Comparison of ENCODE assay signal across 28 cellular contexts in genomic region chr5:127899214-127899610, GRCh38.
A peak's percentile ranks its signal among the peaks of the same experiment; 100 is the strongest.
DNase-seq lines count a peak whose midpoint lies in the region; ATAC-seq and TF ChIP-seq lines count a peak whose summit lies in the region.
"Had no signal": no experiment of that assay in that cellular context is flagged by ENCODE, and none has a peak within 500 bp of the region (broad histone marks: within the 10 kb centered on the region; RNA-seq: fewer than 3 reads in every experiment).

No MANE protein-coding gene starts in this region.

- H3K4me3 ChIP-seq in foreskin fibroblast (ENCODE audit: low read depth in 1 of 2, low read length in 2 of 2) (no peak overlapping the region), lower leg skin (ENCODE audit: low read depth, poor library complexity, severe bottlenecking) (no peak overlapping the region)
- H3K4me3 ChIP-seq: hepatocyte, psoas muscle, SK-N-MC, transverse colon had no signal

- peak overlapping the region; percentile 31 for H3K27ac ChIP-seq in VCaP
- H3K27ac ChIP-seq: epithelial cell of prostate, hepatocyte, psoas muscle, SK-N-MC, transverse colon had no signal

- no peaks in the 10 kb centered on the region for H3K36me3 Mint-ChIP-seq in activated naive CD8-positive, alpha-beta T cell treated with anti-CD3 and anti-CD28 coated beads, Interleukin-2, amount 50 U/mL, for 24 hours (ENCODE audit: low read depth)
- no peaks in the 10 kb centered on the region for H3K36me3 Mint-ChIP-seq in activated naive CD8-positive, alpha-beta T cell treated with anti-CD3 and anti-CD28 coated beads for 36 hours
- H3K36me3 Mint-ChIP-seq: naive B cell had no signal

- peaks cover 10% of the 10 kb centered on the region for H3K4me1 Mint-ChIP-seq in activated naive CD8-positive, alpha-beta T cell treated with anti-CD3 and anti-CD28 coated beads, Interleukin-2, amount 50 U/mL, for 24 hours
- peaks cover 9% of the 10 kb centered on the region for H3K4me1 Mint-ChIP-seq in activated naive CD8-positive, alpha-beta T cell treated with anti-CD3 and anti-CD28 coated beads for 36 hours
- H3K4me1 Mint-ChIP-seq: naive B cell, T-helper 17 cell had no signal

- no peak overlapping the region for H3K4me3 Mint-ChIP-seq in activated naive CD8-positive, alpha-beta T cell treated with anti-CD3 and anti-CD28 coated beads, Interleukin-2, amount 50 U/mL, for 24 hours
- no peak overlapping the region for H3K4me3 Mint-ChIP-seq in activated naive CD8-positive, alpha-beta T cell treated with anti-CD3 and anti-CD28 coated beads for 36 hours
- H3K4me3 Mint-ChIP-seq: HFFc6, naive B cell, T-helper 17 cell had no signal

- H3K27ac Mint-ChIP-seq in activated naive CD8-positive, alpha-beta T cell treated with anti-CD3 and anti-CD28 coated beads, Interleukin-2, amount 50 U/mL, for 24 hours = no peak overlapping the region
- H3K27ac Mint-ChIP-seq in activated naive CD8-positive, alpha-beta T cell treated with anti-CD3 and anti-CD28 coated beads for 36 hours = no peak overlapping the region
- H3K27ac Mint-ChIP-seq: HFFc6, naive B cell, T-helper 17 cell had no signal

- TF ChIP-seq CTCF in VCaP (conservative IDR thresholded peaks at IDR 0.05) = no peak
- TF ChIP-seq CTCF in foreskin fibroblast (IDR thresholded peaks at IDR 0.05; ENCODE audit: low read depth, low read length) = no peak
- no peak for TF ChIP-seq CTCF in lower leg skin (IDR thresholded peaks at IDR 0.05)

- no peak for TF ChIP-seq POLR2A in lower leg skin (IDR thresholded peaks at IDR 0.05)

- no peak for DNase-seq in activated naive CD8-positive, alpha-beta T cell treated with anti-CD3 and anti-CD28 coated beads, Interleukin-2, amount 50 U/mL, for 24 hours
- DNase-seq in activated naive CD8-positive, alpha-beta T cell treated with anti-CD3 and anti-CD28 coated beads for 36 hours = no peak
- DNase-seq in foreskin fibroblast (peak; percentile 30 to 36), inferior parietal cortex (ENCODE audit: extremely low spot score) (no peak), anterior cingulate cortex (lab: John Stamatoyannopoulos, UW) (no peak), RPMI8226 (no peak), lower leg skin (ENCODE audit: low spot score in 2 of 2) (no peak)
- DNase-seq: activated CD8-positive, alpha-beta memory T cell treated with anti-CD3 and anti-CD28 coated beads for 24 hours; activated gamma-delta T cell treated with Interleukin-2 at 50 U/mL for 16 hours; activated T-cell treated with anti-CD3 and anti-CD28 coated beads, Interleukin-2, amount 50 U/mL, for 1 hour; effector CD4-positive, alpha-beta T cell; GDM1; KBM-7; mesendoderm; naive B cell; NCI-H1417 treated with DMSO at 0.1 percent for 48 hours; NCI-H2081; NCI-H2227 treated with DMSO at 0.1 percent for 48 hours; NCI-H526 treated with DMSO at 0.1 percent for 48 hours; psoas muscle; T-helper 17 cell; transverse colon had no signal

- 36 to 37% methylated on average over 2 of the region's 2 CpGs for WGBS in lower leg skin, 2 donors

- no peaks in the 10 kb centered on the region for H3K9me3 Mint-ChIP-seq in activated naive CD8-positive, alpha-beta T cell treated with anti-CD3 and anti-CD28 coated beads, Interleukin-2, amount 50 U/mL, for 24 hours
- H3K9me3 Mint-ChIP-seq in activated naive CD8-positive, alpha-beta T cell treated with anti-CD3 and anti-CD28 coated beads for 36 hours = no peaks in the 10 kb centered on the region
- H3K9me3 Mint-ChIP-seq: HFFc6, naive B cell had no signal

- intact Hi-C loops in lower leg skin (cut with DNase I; ENCODE audit: low total_unique reads) = no loop called here

- peak; percentile 12 for ATAC-seq in activated naive CD8-positive, alpha-beta T cell treated with anti-CD3 and anti-CD28 coated beads, Interleukin-2, amount 50 U/mL, for 24 hours
- ATAC-seq: left lobe of liver, psoas muscle, T-helper 17 cell had no signal

- no peaks in the 10 kb centered on the region for H3K27me3 Mint-ChIP-seq in activated naive CD8-positive, alpha-beta T cell treated with anti-CD3 and anti-CD28 coated beads, Interleukin-2, amount 50 U/mL, for 24 hours
- H3K27me3 Mint-ChIP-seq in activated naive CD8-positive, alpha-beta T cell treated with anti-CD3 and anti-CD28 coated beads for 36 hours = no peaks in the 10 kb centered on the region
- H3K27me3 Mint-ChIP-seq: naive B cell, T-helper 17 cell had no signal

Comparison
In these comparisons a context has a peak if more than half of its experiments do, and no peak if none do; other contexts are left out.
1. DNase-seq: peak in foreskin fibroblast (2 of 2); none in activated naive CD8-positive, alpha-beta T cell treated with anti-CD3 and anti-CD28 coated beads, Interleukin-2, amount 50 U/mL, for 24 hours (single experiment), activated naive CD8-positive, alpha-beta T cell treated with anti-CD3 and anti-CD28 coated beads for 36 hours (single experiment), inferior parietal cortex (single experiment), anterior cingulate cortex (0 of 58), RPMI8226 (single experiment) and lower leg skin (0 of 2).